ENCODE assay signal across 8 cellular contexts in genomic region chr12:110741795-110742717, GRCh38. TPM values are rescaled to one million over a fixed set of nuclear protein-coding genes. Genes with fewer than 3 reads are reported as not detected.
DNase-seq lines count a peak whose midpoint lies in the region; ATAC-seq, FAIRE-seq and TF ChIP-seq lines count a peak whose summit lies in the region.

No MANE protein-coding gene starts in this region.

- peak overlapping the region; percentile 86 for H3K4me3 Mint-ChIP-seq in stimulated activated memory B cell treated with anti-CD40 and anti-IgM and Interleukin-4, amounts not matched to agents 10 μg/mL and 1 μg/mL and 100 μg/mL, for 72 hours

- peaks cover 59% of the 10 kb centered on the region for H3K4me1 Mint-ChIP-seq in stimulated activated memory B cell treated with anti-CD40 and anti-IgM and Interleukin-4, amounts not matched to agents 10 μg/mL and 1 μg/mL and 100 μg/mL, for 72 hours

- H3K27me3 ChIP-seq in BE2C, result no peaks in the 10 kb centered on the region; the same call in 1 of the 2 replicates
- no peaks in the 10 kb centered on the region for H3K27me3 ChIP-seq in bronchial epithelial cell (ENCODE audit: control insufficient read depth, insufficient read depth, low read length)
- H3K27me3 ChIP-seq in layer of hippocampus (ENCODE audit: control insufficient read depth, insufficient read depth, low read length), result no peaks in the 10 kb centered on the region

- H3K27me3 Mint-ChIP-seq in stimulated activated memory B cell treated with anti-CD40 and anti-IgM and Interleukin-4, amounts not matched to agents 10 μg/mL and 1 μg/mL and 100 μg/mL, for 72 hours, result no peaks in the 10 kb centered on the region

- peaks cover 26% of the 10 kb centered on the region for H3K36me3 ChIP-seq in BE2C
- no peaks in the 10 kb centered on the region for H3K36me3 ChIP-seq in bronchial epithelial cell (ENCODE audit: control insufficient read depth, insufficient read depth, low read length)

- H3K9me3 Mint-ChIP-seq in stimulated activated memory B cell treated with anti-CD40 and anti-IgM and Interleukin-4, amounts not matched to agents 10 μg/mL and 1 μg/mL and 100 μg/mL, for 72 hours, result no peaks in the 10 kb centered on the region

- peaks cover 5% of the 10 kb centered on the region for H3K36me3 Mint-ChIP-seq in stimulated activated memory B cell treated with anti-CD40 and anti-IgM and Interleukin-4, amounts not matched to agents 10 μg/mL and 1 μg/mL and 100 μg/mL, for 72 hours

- H3K27ac Mint-ChIP-seq in stimulated activated memory B cell treated with anti-CD40 and anti-IgM and Interleukin-4, amounts not matched to agents 10 μg/mL and 1 μg/mL and 100 μg/mL, for 72 hours, result peak overlapping the region; percentile 85

- H3K27ac ChIP-seq in layer of hippocampus (ENCODE audit: low read depth, low read length), result peak overlapping the region; percentile 80

- H3K4me3 ChIP-seq in BE2C (ENCODE audit: low read depth, low read length) (peak overlapping the region; percentile 88), bronchial epithelial cell (ENCODE audit: low read depth, low read length) (peak overlapping the region; percentile 59)

- no peaks in the 10 kb centered on the region for H3K9me3 ChIP-seq in BE2C

- ATAC-seq in GM19023 (IDR thresholded peaks at IDR 0.05; ENCODE audit: unreplicated experiment), result peak; percentile 19
- peak; percentile 2 for ATAC-seq in HG03521 (IDR thresholded peaks at IDR 0.05; ENCODE audit: unreplicated experiment)
- peak; percentile 37 for ATAC-seq in stimulated activated memory B cell treated with anti-CD40 and anti-IgM and Interleukin-4, amounts not matched to agents 10 μg/mL and 1 μg/mL and 100 μg/mL, for 72 hours

- peaks cover 7% of the 10 kb centered on the region for H3K4me1 ChIP-seq in BE2C

- DNase-seq in BE2C (peak; percentile 25), RPMI7951 (ENCODE audit: low read depth) (peak; percentile 18), bronchial epithelial cell (ENCODE audit: low read depth) (peak; percentile 43), DMS114 treated with DMSO at 0.1 percent for 48 hours (lab: John Stamatoyannopoulos, UW; ENCODE audit: unreplicated experiment) (no peak)

- FAIRE-seq in bronchial epithelial cell (lab: Jason Lieb, UNC), result no peak

- TF ChIP-seq CTCF in BE2C (IDR thresholded peaks at IDR 0.05; ENCODE audit: low read depth, low read length) (no peak), bronchial epithelial cell (IDR thresholded peaks at IDR 0.05; ENCODE audit: insufficient read depth, low read length, severe bottlenecking) (no peak)

RNA-seq across cellular contexts. Expression of gene PPP1CC, which starts 0.6 kb away (rescaled TPM):
- 165 TPM for polyA plus RNA-seq in BE2C (2012; ENCODE audit: insufficient read depth, insufficient read length, low read depth)
- 138 and 148 TPM in 2 replicates for total RNA-seq in RPMI7951 (2014; rRNA removed; shearing (Covaris generic))
- total RNA-seq in bronchial epithelial cell, result 42.8 and 86.6 TPM in 2 replicates

RNA-seq across cellular contexts. Expression of gene HVCN1, which starts 53.1 kb away (rescaled TPM):
- 3.6 TPM for polyA plus RNA-seq in BE2C (2012; ENCODE audit: insufficient read depth, insufficient read length, low read depth)
- total RNA-seq in RPMI7951 (2014; rRNA removed; shearing (Covaris generic)), result 2.2 and 3.2 TPM in 2 replicates
- total RNA-seq in bronchial epithelial cell, result 0.53 and 0.77 TPM in 2 replicates
